In genomic region chr19:963401-964022, GRCh38 we compare ENCODE assay signal across 35 cellular contexts. TPM values are rescaled to one million over a fixed set of nuclear protein-coding genes. Genes with fewer than 3 reads are reported as not detected.
DNase-seq lines count a peak whose midpoint lies in the region; ATAC-seq, FAIRE-seq and TF ChIP-seq lines count a peak whose summit lies in the region.
"Had no signal": no experiment of that assay in that cellular context is flagged by ENCODE, and none has a peak within 500 bp of the region (broad histone marks: within the 10 kb centered on the region; RNA-seq: fewer than 3 reads in every experiment).

No MANE protein-coding gene starts in this region.

- POLR2A ChIA-PET in HepG2 (lab: Yijun Ruan, JAX) = no interaction called here
- POLR2A ChIA-PET in WTC11 (lab: Charles Lee) = interaction anchor here (0.6 kb wide), 1 partner anchor 272 kb away, joined by 7 read pairs; no protein-coding TSS in a partner anchor

- H4K8ac ChIP-seq in mesendoderm (ENCODE audit: low read depth, low read length) = no peak overlapping the region

- 0 out of 2 replicates have a peak overlapping the region, but pooled peaks have one; percentile 51 for H3K27ac Mint-ChIP-seq in WTC11
- peak overlapping the region; percentile 56 for H3K27ac Mint-ChIP-seq in type B pancreatic cell
- no peak overlapping the region for H3K27ac Mint-ChIP-seq in stimulated activated memory B cell treated with anti-CD40 and anti-IgM and Interleukin-4, amounts not matched to agents 10 μg/mL and 1 μg/mL and 100 μg/mL, for 72 hours
- H3K27ac Mint-ChIP-seq: activated B cell treated with CpG ODN at 0.5 μM for 24 hours; dendritic cell treated with granulocyte-macrophage colony-stimulating factor and Interleukin-4, amounts not matched to agents 40 ng/mL and 50 ng/mL, for 4 days; stimulated activated naive CD8-positive, alpha-beta T cell treated with anti-CD3 and anti-CD28 coated beads, Interleukin-15, Interleukin-2, amounts not matched to agents 100 ng/mL and 50 ng/mL, for 24 hours had no signal

- ATAC-seq in HepG2 = no peak
- ATAC-seq in right lobe of liver = no peak
- peak; percentile 69 for ATAC-seq in WTC11
- ATAC-seq in stimulated activated memory B cell treated with anti-CD40 and anti-IgM and Interleukin-4, amounts not matched to agents 10 μg/mL and 1 μg/mL and 100 μg/mL, for 72 hours = no peak
- ATAC-seq: body of pancreas, Panc1 had no signal

- H3K27me3 ChIP-seq in HepG2 (ENCODE audit: control insufficient read depth in 1 of 2, insufficient read depth in 2 of 2, low read length in 2 of 2) (no peaks in the 10 kb centered on the region), right lobe of liver (no peaks in the 10 kb centered on the region), mesendoderm (ENCODE audit: insufficient read depth, low read length, poor library complexity) (no peaks in the 10 kb centered on the region)
- H3K27me3 ChIP-seq: body of pancreas, spleen, testis, vagina had no signal

- H3K9ac ChIP-seq in HepG2 (ENCODE audit: insufficient read depth, low read depth, low read length) (no peak overlapping the region), mesendoderm (ENCODE audit: low read length) (no peak overlapping the region)
- H3K9ac ChIP-seq: KMS-11, parathyroid adenoma had no signal

- peaks cover 32% of the 10 kb centered on the region for H3K79me2 ChIP-seq in HepG2 (ENCODE audit: insufficient read depth, low read length)
- peaks cover 4% of the 10 kb centered on the region for H3K79me2 ChIP-seq in mesendoderm (ENCODE audit: control insufficient read depth, insufficient read depth, low read length)

- no peak overlapping the region for H2BK120ac ChIP-seq in mesendoderm (ENCODE audit: low read depth, low read length)

- H3K4ac ChIP-seq in mesendoderm (ENCODE audit: low read depth, low read length) = no peak overlapping the region

- peaks cover 26 to 65% of the 10 kb centered on the region in 2 experiments; a peak in 4 of 5 replicates for H3K36me3 ChIP-seq in HepG2 (replicated peaks in 1 of 2; ENCODE audit: control insufficient read depth in 1 of 2, insufficient read depth in 2 of 2, low read length in 2 of 2)
- H3K36me3 ChIP-seq in right lobe of liver = peaks cover 0 to 6% (median 0%) of the 10 kb centered on the region in 4 donors
- peaks cover 17% of the 10 kb centered on the region for H3K36me3 ChIP-seq in mesendoderm (ENCODE audit: control insufficient read depth, insufficient read depth, low read length)

- in situ Hi-C loops in HepG2 (cut with HindIII; ENCODE audit: extremely low pct_ligation_motif_present, low pct_unique_long_range_greater_than_20kb) = loop anchor here (5.0 kb wide), 1 partner anchor 36 kb away; the partner anchor contains the start of gene ARID3A

- H2AK5ac ChIP-seq in mesendoderm (ENCODE audit: low read length) = no peak overlapping the region

- DNase-seq in HepG2 (ENCODE audit: low spot score) (no peak), right lobe of liver (no peak), WTC11 (ENCODE audit: low spot score) (no peak), mesendoderm (peak; percentile 66), type B pancreatic cell (ENCODE audit: extremely low spot score, unreplicated experiment) (no peak), amygdala (lab: John Stamatoyannopoulos, UW) (no peak)
- no peak for DNase-seq in activated CD4-positive, alpha-beta T cell treated with anti-CD3 and anti-CD28 coated beads, Interleukin-2, amount 50 U/mL, for 48 hours
- DNase-seq: activated B cell treated with CpG ODN at 0.5 μM for 24 hours; activated CD4-positive, alpha-beta T cell treated with anti-CD3 and anti-CD28 coated beads, Interleukin-2, amount 50 U/mL, for 1 hour; activated gamma-delta T cell treated with Interleukin-2 at 50 U/mL for 16 hours; activated T-cell treated with anti-CD3 and anti-CD28 coated beads, Interleukin-2, amount 50 U/mL, for 48 hours; body of pancreas; CD4-positive, CD25-positive, alpha-beta regulatory T cell; DMS79 treated with DMSO at 0.1 percent for 48 hours; erythroblast; GOT3; MM.1S; NCI-H1930; NCI-H2227 treated with DMSO at 0.1 percent for 48 hours; SHP77; spleen; stimulated activated CD4-positive, alpha-beta T cell treated with anti-CD3 and anti-CD28 coated beads, Interleukin-2, amount 100 ng/mL, for 24 hours; SW 1271; T1000; testis had no signal

- H3K36me3 Mint-ChIP-seq in WTC11 = peaks cover 54% of the 10 kb centered on the region
- peaks cover 22% of the 10 kb centered on the region for H3K36me3 Mint-ChIP-seq in type B pancreatic cell
- H3K36me3 Mint-ChIP-seq in stimulated activated memory B cell treated with anti-CD40 and anti-IgM and Interleukin-4, amounts not matched to agents 10 μg/mL and 1 μg/mL and 100 μg/mL, for 72 hours = peaks cover 78% of the 10 kb centered on the region

- WGBS in HepG2 (ENCODE audit: low lambda C conversion rate) = 96% methylated on average over 15 of the region's 16 CpGs
- WGBS in right lobe of liver (ENCODE audit: insufficient coverage, low coverage, low lambda C conversion rate, missing lambda C conversion rate) = 80% methylated on average over 1 of the region's 16 CpGs
- WGBS in mesendoderm (ENCODE audit: extremely low coverage, insufficient coverage, low lambda C conversion rate) = no CpG with 5 or more reads among the region's 16 CpGs

- H3K23ac ChIP-seq in mesendoderm (ENCODE audit: low read length) = no peak overlapping the region

- intact Hi-C loops in HepG2 (cut with micrococcal nuclease; ENCODE audit: unreplicated experiment) (no loop called here), right lobe of liver (cut with DNase I) (no loop called here)

- H3K9me3 ChIP-seq in HepG2 (ENCODE audit: low read length) (no peaks in the 10 kb centered on the region), right lobe of liver (no peaks in the 10 kb centered on the region)
- H3K9me3 ChIP-seq: body of pancreas, testis, vagina had no signal

- TF ChIP-seq POLR2A in HepG2 (IDR thresholded peaks at IDR 0.05; ENCODE audit: insufficient read depth in 1 of 2, low read depth in 2 of 2, low read length in 2 of 2) (no peak), right lobe of liver (IDR thresholded peaks at IDR 0.05) (no peak)

- H3K4me1 ChIP-seq in HepG2 (ENCODE audit: insufficient read depth, low read length) (peaks cover 48% of the 10 kb centered on the region), right lobe of liver (no peaks in the 10 kb centered on the region), mesendoderm (ENCODE audit: control insufficient read depth, low read depth, low read length) (no peaks in the 10 kb centered on the region)
- H3K4me1 ChIP-seq: body of pancreas, parathyroid adenoma, spleen, testis, vagina had no signal

- no peak for TF ChIP-seq EP300 in HepG2 (IDR thresholded peaks at IDR 0.05; ENCODE audit: low read depth in 2 of 2, low read length in 2 of 2)
- TF ChIP-seq EP300 in HepG2 (CRISPR knock-in tag; IDR thresholded peaks at IDR 0.05; ENCODE audit: borderline replicate concordance) = no peak

- peaks cover 14% of the 10 kb centered on the region for H3K4me1 Mint-ChIP-seq in WTC11
- H3K4me1 Mint-ChIP-seq in type B pancreatic cell (ENCODE audit: unreplicated experiment) = peaks cover 17% of the 10 kb centered on the region
- peaks cover 5% of the 10 kb centered on the region for H3K4me1 Mint-ChIP-seq in stimulated activated memory B cell treated with anti-CD40 and anti-IgM and Interleukin-4, amounts not matched to agents 10 μg/mL and 1 μg/mL and 100 μg/mL, for 72 hours

- no peak overlapping the region for H2AFZ ChIP-seq in HepG2 (ENCODE audit: low read length)
- H2AFZ ChIP-seq: parathyroid adenoma had no signal

- no peak overlapping the region for H3K18ac ChIP-seq in mesendoderm (ENCODE audit: low read length)

- no TSS peak for BruUV-seq in HepG2 (replicated peaks; lab: Mats Ljungman, UMichigan)

- FAIRE-seq in HepG2 (lab: Jason Lieb, UNC) = no peak

- H3K27me3 Mint-ChIP-seq in WTC11 (ENCODE audit: low read depth) = no peaks in the 10 kb centered on the region
- no peaks in the 10 kb centered on the region for H3K27me3 Mint-ChIP-seq in type B pancreatic cell
- H3K27me3 Mint-ChIP-seq in stimulated activated memory B cell treated with anti-CD40 and anti-IgM and Interleukin-4, amounts not matched to agents 10 μg/mL and 1 μg/mL and 100 μg/mL, for 72 hours = no peaks in the 10 kb centered on the region
- H3K27me3 Mint-ChIP-seq: activated B cell treated with CpG ODN at 0.5 μM for 24 hours; CD4-positive, CD25-positive, alpha-beta regulatory T cell; dendritic cell treated with granulocyte-macrophage colony-stimulating factor and Interleukin-4, amounts not matched to agents 40 ng/mL and 50 ng/mL, for 4 days; stimulated activated naive CD8-positive, alpha-beta T cell treated with anti-CD3 and anti-CD28 coated beads, Interleukin-15, Interleukin-2, amounts not matched to agents 100 ng/mL and 50 ng/mL, for 24 hours had no signal

- no peak overlapping the region for H3K4me3 ChIP-seq in HepG2 (replicated peaks in 1 of 3; ENCODE audit: insufficient read depth in 1 of 3, low read depth in 2 of 3, low read length in 3 of 3)
- H3K4me3 ChIP-seq in right lobe of liver = no peak overlapping the region
- H3K4me3 ChIP-seq in mesendoderm (ENCODE audit: low read length) = no peak overlapping the region
- H3K4me3 ChIP-seq: body of pancreas, spleen, testis, vagina had no signal

- peaks cover 8% of the 10 kb centered on the region for H3K79me1 ChIP-seq in mesendoderm (ENCODE audit: low read length)

- H3K56ac ChIP-seq in mesendoderm (ENCODE audit: low read length) = no peak overlapping the region

- H4K20me1 ChIP-seq in HepG2 (ENCODE audit: insufficient read depth, low read length) = no peaks in the 10 kb centered on the region

- CTCF ChIA-PET in HepG2 (lab: Yijun Ruan, JAX; ENCODE audit: low intra/inter-chr PET ratio, low total read pairs) (no interaction called here), WTC11 (lab: Charles Lee) (no interaction called here)

- no peak overlapping the region for H4K5ac ChIP-seq in mesendoderm (ENCODE audit: low read length)

- TF ChIP-seq RAD21 in HepG2 (CRISPR knock-in tag; IDR thresholded peaks at IDR 0.05) = no peak

- H2BK15ac ChIP-seq in mesendoderm (replicated peaks; ENCODE audit: low read depth) = no peak overlapping the region

- H3K27ac ChIP-seq in HepG2 (ENCODE audit: extremely low read length, insufficient read depth, low read length) (peak overlapping the region; percentile 38), right lobe of liver (no peak overlapping the region), mesendoderm (ENCODE audit: low read depth, low read length) (no peak overlapping the region)
- H3K27ac ChIP-seq: body of pancreas, KMS-11, parathyroid adenoma, spleen, testis, vagina had no signal

- H3K4me2 ChIP-seq in HepG2 (ENCODE audit: low read depth, low read length) (no peak overlapping the region), mesendoderm (ENCODE audit: low read length) (no peak overlapping the region)
- H3K4me2 ChIP-seq: KMS-11 had no signal

- no peak overlapping the region for H2BK5ac ChIP-seq in mesendoderm (ENCODE audit: low read length)

- H3K4me3 Mint-ChIP-seq in WTC11 (no peak overlapping the region), type B pancreatic cell (peak overlapping the region; percentile 51)
- no peak overlapping the region for H3K4me3 Mint-ChIP-seq in stimulated activated memory B cell treated with anti-CD40 and anti-IgM and Interleukin-4, amounts not matched to agents 10 μg/mL and 1 μg/mL and 100 μg/mL, for 72 hours
- H3K4me3 Mint-ChIP-seq: activated B cell treated with CpG ODN at 0.5 μM for 24 hours; CD4-positive, CD25-positive, alpha-beta regulatory T cell; dendritic cell treated with granulocyte-macrophage colony-stimulating factor and Interleukin-4, amounts not matched to agents 40 ng/mL and 50 ng/mL, for 4 days; neural crest cell; stimulated activated naive CD8-positive, alpha-beta T cell treated with anti-CD3 and anti-CD28 coated beads, Interleukin-15, Interleukin-2, amounts not matched to agents 100 ng/mL and 50 ng/mL, for 24 hours had no signal

- no peak for TF ChIP-seq CTCF in HepG2 (CRISPR knock-in tag; IDR thresholded peaks at IDR 0.05)
- TF ChIP-seq CTCF in right lobe of liver (IDR thresholded peaks at IDR 0.05) = no peak
- TF ChIP-seq CTCF in WTC11 (IDR thresholded peaks at IDR 0.05) = no peak
- no peak for TF ChIP-seq CTCF in type B pancreatic cell (conservative IDR thresholded peaks at IDR 0.05)

- H3K9me3 Mint-ChIP-seq in WTC11 (peaks cover 16% of the 10 kb centered on the region), type B pancreatic cell (no peaks in the 10 kb centered on the region)
- H3K9me3 Mint-ChIP-seq in stimulated activated memory B cell treated with anti-CD40 and anti-IgM and Interleukin-4, amounts not matched to agents 10 μg/mL and 1 μg/mL and 100 μg/mL, for 72 hours = no peaks in the 10 kb centered on the region
- H3K9me3 Mint-ChIP-seq: activated B cell treated with CpG ODN at 0.5 μM for 24 hours; CD4-positive, CD25-positive, alpha-beta regulatory T cell; dendritic cell treated with granulocyte-macrophage colony-stimulating factor and Interleukin-4, amounts not matched to agents 40 ng/mL and 50 ng/mL, for 4 days; neural crest cell; stimulated activated naive CD8-positive, alpha-beta T cell treated with anti-CD3 and anti-CD28 coated beads, Interleukin-15, Interleukin-2, amounts not matched to agents 100 ng/mL and 50 ng/mL, for 24 hours had no signal

RNA-seq across cellular contexts. Expression of gene WDR18, which starts 20.6 kb away (rescaled TPM):
- 47.6 and 49.7 TPM in 2 replicates for total RNA-seq in HepG2 (2016; rRNA removed; fragmentation: Illumina TruSeq; extraction: Trizol)
- total RNA-seq in HepG2 (2016; cell fraction: cytosol; rRNA removed; fragmentation: Illumina TruSeq; extraction: Trizol; ENCODE audit: low read depth) = 26.1 and 29.1 TPM in 2 replicates
- 48.0 and 48.9 TPM in 2 replicates for total RNA-seq in HepG2 (2016; cell fraction: insoluble cytoplasmic fraction; rRNA removed; fragmentation: Illumina TruSeq; extraction: Trizol)
- total RNA-seq in HepG2 (2016; cell fraction: membrane; rRNA removed; fragmentation: Illumina TruSeq; extraction: Trizol) = 31.0 and 31.9 TPM in 2 replicates
- 29.6 and 30.6 TPM in 2 replicates for total RNA-seq in HepG2 (2016; cell fraction: nucleus; rRNA removed; fragmentation: Illumina TruSeq; extraction: Trizol)
- polyA plus RNA-seq in HepG2 (2011; rRNA removed) = 36.4 and 44.6 TPM in 2 replicates
- polyA plus RNA-seq in HepG2 (2011; cell fraction: cytosol; rRNA removed) = 25.5 and 56.5 TPM in 2 replicates
- polyA plus RNA-seq in HepG2 (2011; cell fraction: nucleus; rRNA removed) = 182 and 212 TPM in 2 replicates
- polyA plus RNA-seq in HepG2 (2012) = 32.8 and 36.1 TPM in 2 replicates
- polyA plus RNA-seq in HepG2 (2016; cell fraction: cytosol; fragmentation: Illumina TruSeq; extraction: Trizol; ENCODE audit: low read depth) = 33.6 and 34.5 TPM in 2 replicates
- 54.6 and 65.2 TPM in 2 replicates for polyA plus RNA-seq in HepG2 (2016; cell fraction: insoluble cytoplasmic fraction; fragmentation: Illumina TruSeq; extraction: Trizol; ENCODE audit: low read depth)
- polyA plus RNA-seq in HepG2 (2016; cell fraction: membrane; fragmentation: Illumina TruSeq; extraction: Trizol; ENCODE audit: low read depth) = 27.0 and 27.2 TPM in 2 replicates
- 69.0 and 72.3 TPM in 2 replicates for polyA plus RNA-seq in HepG2 (2016; cell fraction: nucleus; fragmentation: Illumina TruSeq; extraction: Trizol; ENCODE audit: insufficient read depth, low read depth)
- 59.9 and 104 TPM in 2 replicates for polyA minus RNA-seq in HepG2 (2011; rRNA and poly(A)+ RNA removed; ENCODE audit: low replicate concordance)
- 40.3 and 49.5 TPM in 2 replicates for polyA minus RNA-seq in HepG2 (2011; cell fraction: cytosol; rRNA and poly(A)+ RNA removed)
- polyA minus RNA-seq in HepG2 (2011; cell fraction: nucleus; rRNA and poly(A)+ RNA removed) = 29.6 and 30.8 TPM in 2 replicates
- total RNA-seq in right lobe of liver = 10 to 100 TPM; 19.0 to 56.2 (median 29.7) TPM
- 140 to 147 TPM (median 146 TPM) in 3 replicates for total RNA-seq in WTC11 (2021)
- polyA plus RNA-seq in mesendoderm (2013, experiment 1 of 2) = 61.9 TPM
- polyA plus RNA-seq in mesendoderm (2013, experiment 2 of 2) = 58.1 TPM
- 59.5 and 65.4 TPM in 2 replicates for total RNA-seq in type B pancreatic cell (ENCODE audit: low replicate concordance)

RNA-seq across cellular contexts. Expression of gene GRIN3B, which starts 36.7 kb away (rescaled TPM):
- total RNA-seq in HepG2 (2016; rRNA removed; fragmentation: Illumina TruSeq; extraction: Trizol) = 0.07 TPM in 1 of 2 replicates, not detected in the other
- not detected in 2 replicates for total RNA-seq in HepG2 (2016; cell fraction: cytosol; rRNA removed; fragmentation: Illumina TruSeq; extraction: Trizol; ENCODE audit: low read depth)
- 0.17 TPM in 1 of 2 replicates, not detected in the other for total RNA-seq in HepG2 (2016; cell fraction: insoluble cytoplasmic fraction; rRNA removed; fragmentation: Illumina TruSeq; extraction: Trizol)
- not detected in 2 replicates for total RNA-seq in HepG2 (2016; cell fraction: membrane; rRNA removed; fragmentation: Illumina TruSeq; extraction: Trizol)
- 0.28 TPM in 1 of 2 replicates, not detected in the other for total RNA-seq in HepG2 (2016; cell fraction: nucleus; rRNA removed; fragmentation: Illumina TruSeq; extraction: Trizol)
- polyA plus RNA-seq in HepG2 (2011; rRNA removed) = 0.20 and 0.34 TPM in 2 replicates
- polyA plus RNA-seq in HepG2 (2011; cell fraction: cytosol; rRNA removed) = 0.15 and 0.47 TPM in 2 replicates
- 2.8 and 7.1 TPM in 2 replicates for polyA plus RNA-seq in HepG2 (2011; cell fraction: nucleus; rRNA removed)
- polyA plus RNA-seq in HepG2 (2012) = 0.23 and 0.28 TPM in 2 replicates
- polyA plus RNA-seq in HepG2 (2016; cell fraction: cytosol; fragmentation: Illumina TruSeq; extraction: Trizol; ENCODE audit: low read depth) = not detected in 2 replicates
- polyA plus RNA-seq in HepG2 (2016; cell fraction: insoluble cytoplasmic fraction; fragmentation: Illumina TruSeq; extraction: Trizol; ENCODE audit: low read depth) = not detected in 2 replicates
- not detected in 2 replicates for polyA plus RNA-seq in HepG2 (2016; cell fraction: membrane; fragmentation: Illumina TruSeq; extraction: Trizol; ENCODE audit: low read depth)
- polyA plus RNA-seq in HepG2 (2016; cell fraction: nucleus; fragmentation: Illumina TruSeq; extraction: Trizol; ENCODE audit: insufficient read depth, low read depth) = 0.27 and 0.38 TPM in 2 replicates
- 0.42 TPM in 1 of 2 replicates, not detected in the other for polyA minus RNA-seq in HepG2 (2011; rRNA and poly(A)+ RNA removed; ENCODE audit: low replicate concordance)
- polyA minus RNA-seq in HepG2 (2011; cell fraction: cytosol; rRNA and poly(A)+ RNA removed) = not detected in 2 replicates
- 0.13 and 0.37 TPM in 2 replicates for polyA minus RNA-seq in HepG2 (2011; cell fraction: nucleus; rRNA and poly(A)+ RNA removed)
- total RNA-seq in right lobe of liver = under 1 TPM in 1 of 6 experiments, not detected in 5; 0.06 TPM
- 1.9 to 2.5 TPM (median 2.4 TPM) in 3 replicates for total RNA-seq in WTC11 (2021)
- polyA plus RNA-seq in mesendoderm (2013, experiment 1 of 2) = 0.06 TPM
- polyA plus RNA-seq in mesendoderm (2013, experiment 2 of 2) = 0.10 TPM
- total RNA-seq in type B pancreatic cell (ENCODE audit: low replicate concordance) = 0.65 and 1.00 TPM in 2 replicates
- total RNA-seq: A172; CD4-positive, CD25-positive, alpha-beta regulatory T cell; vagina had no signal
- polyA plus RNA-seq: CD4-positive, CD25-positive, alpha-beta regulatory T cell; spleen had no signal

RNA-seq across cellular contexts. Expression of gene ARID3A, which starts 37.7 kb away (rescaled TPM):
- 53.8 and 71.3 TPM in 2 replicates for total RNA-seq in HepG2 (2016; rRNA removed; fragmentation: Illumina TruSeq; extraction: Trizol)
- 26.5 and 31.5 TPM in 2 replicates for total RNA-seq in HepG2 (2016; cell fraction: cytosol; rRNA removed; fragmentation: Illumina TruSeq; extraction: Trizol; ENCODE audit: low read depth)
- total RNA-seq in HepG2 (2016; cell fraction: insoluble cytoplasmic fraction; rRNA removed; fragmentation: Illumina TruSeq; extraction: Trizol) = 41.5 and 68.9 TPM in 2 replicates
- 56.8 and 62.2 TPM in 2 replicates for total RNA-seq in HepG2 (2016; cell fraction: membrane; rRNA removed; fragmentation: Illumina TruSeq; extraction: Trizol)
- total RNA-seq in HepG2 (2016; cell fraction: nucleus; rRNA removed; fragmentation: Illumina TruSeq; extraction: Trizol) = 35.6 and 47.1 TPM in 2 replicates
- 77.9 and 102 TPM in 2 replicates for polyA plus RNA-seq in HepG2 (2011; rRNA removed)
- 44.7 and 68.0 TPM in 2 replicates for polyA plus RNA-seq in HepG2 (2011; cell fraction: cytosol; rRNA removed)
- 150 and 160 TPM in 2 replicates for polyA plus RNA-seq in HepG2 (2011; cell fraction: nucleus; rRNA removed)
- 78.6 and 99.3 TPM in 2 replicates for polyA plus RNA-seq in HepG2 (2012)
- 31.0 and 31.3 TPM in 2 replicates for polyA plus RNA-seq in HepG2 (2016; cell fraction: cytosol; fragmentation: Illumina TruSeq; extraction: Trizol; ENCODE audit: low read depth)
- 58.1 and 70.4 TPM in 2 replicates for polyA plus RNA-seq in HepG2 (2016; cell fraction: insoluble cytoplasmic fraction; fragmentation: Illumina TruSeq; extraction: Trizol; ENCODE audit: low read depth)
- 47.1 and 58.2 TPM in 2 replicates for polyA plus RNA-seq in HepG2 (2016; cell fraction: membrane; fragmentation: Illumina TruSeq; extraction: Trizol; ENCODE audit: low read depth)
- polyA plus RNA-seq in HepG2 (2016; cell fraction: nucleus; fragmentation: Illumina TruSeq; extraction: Trizol; ENCODE audit: insufficient read depth, low read depth) = 76.0 and 89.6 TPM in 2 replicates
- polyA minus RNA-seq in HepG2 (2011; rRNA and poly(A)+ RNA removed; ENCODE audit: low replicate concordance) = 15.5 and 299 TPM in 2 replicates
- 163 and 199 TPM in 2 replicates for polyA minus RNA-seq in HepG2 (2011; cell fraction: cytosol; rRNA and poly(A)+ RNA removed)
- 48.5 and 77.1 TPM in 2 replicates for polyA minus RNA-seq in HepG2 (2011; cell fraction: nucleus; rRNA and poly(A)+ RNA removed)
- 1 to 10 TPM in 5 of 6 experiments, under 1 TPM in 1; 0.74 to 5.3 (median 1.9) TPM for total RNA-seq in right lobe of liver
- total RNA-seq in WTC11 (2021) = 102 to 116 TPM (median 113 TPM) in 3 replicates
- polyA plus RNA-seq in mesendoderm (2013, experiment 1 of 2) = 66.2 TPM
- polyA plus RNA-seq in mesendoderm (2013, experiment 2 of 2) = 69.1 TPM
- total RNA-seq in type B pancreatic cell (ENCODE audit: low replicate concordance) = 83.0 and 124 TPM in 2 replicates

RNA-seq across cellular contexts. Expression of gene KISS1R, which starts 46.4 kb away (rescaled TPM):
- 3.9 and 10.2 TPM in 2 replicates for total RNA-seq in HepG2 (2016; rRNA removed; fragmentation: Illumina TruSeq; extraction: Trizol)
- total RNA-seq in HepG2 (2016; cell fraction: cytosol; rRNA removed; fragmentation: Illumina TruSeq; extraction: Trizol; ENCODE audit: low read depth) = 4.7 and 5.1 TPM in 2 replicates
- total RNA-seq in HepG2 (2016; cell fraction: insoluble cytoplasmic fraction; rRNA removed; fragmentation: Illumina TruSeq; extraction: Trizol) = 3.2 and 9.6 TPM in 2 replicates
- 7.1 and 8.6 TPM in 2 replicates for total RNA-seq in HepG2 (2016; cell fraction: membrane; rRNA removed; fragmentation: Illumina TruSeq; extraction: Trizol)
- 8.2 and 8.4 TPM in 2 replicates for total RNA-seq in HepG2 (2016; cell fraction: nucleus; rRNA removed; fragmentation: Illumina TruSeq; extraction: Trizol)
- 1.1 and 1.5 TPM in 2 replicates for polyA plus RNA-seq in HepG2 (2011; rRNA removed)
- polyA plus RNA-seq in HepG2 (2011; cell fraction: cytosol; rRNA removed) = 1.6 and 3.0 TPM in 2 replicates
- polyA plus RNA-seq in HepG2 (2011; cell fraction: nucleus; rRNA removed) = 10.4 and 11.9 TPM in 2 replicates
- polyA plus RNA-seq in HepG2 (2012) = 2.8 and 4.0 TPM in 2 replicates
- 3.6 and 4.4 TPM in 2 replicates for polyA plus RNA-seq in HepG2 (2016; cell fraction: cytosol; fragmentation: Illumina TruSeq; extraction: Trizol; ENCODE audit: low read depth)
- 4.2 and 5.9 TPM in 2 replicates for polyA plus RNA-seq in HepG2 (2016; cell fraction: insoluble cytoplasmic fraction; fragmentation: Illumina TruSeq; extraction: Trizol; ENCODE audit: low read depth)
- polyA plus RNA-seq in HepG2 (2016; cell fraction: membrane; fragmentation: Illumina TruSeq; extraction: Trizol; ENCODE audit: low read depth) = 4.5 and 6.0 TPM in 2 replicates
- 15.3 and 19.1 TPM in 2 replicates for polyA plus RNA-seq in HepG2 (2016; cell fraction: nucleus; fragmentation: Illumina TruSeq; extraction: Trizol; ENCODE audit: insufficient read depth, low read depth)
- polyA minus RNA-seq in HepG2 (2011; rRNA and poly(A)+ RNA removed; ENCODE audit: low replicate concordance) = 5.9 TPM in 1 of 2 replicates, not detected in the other
- 2.4 and 3.7 TPM in 2 replicates for polyA minus RNA-seq in HepG2 (2011; cell fraction: cytosol; rRNA and poly(A)+ RNA removed)
- 0.50 and 0.77 TPM in 2 replicates for polyA minus RNA-seq in HepG2 (2011; cell fraction: nucleus; rRNA and poly(A)+ RNA removed)
- under 1 TPM in 1 of 6 experiments, not detected in 5; 0.47 TPM for total RNA-seq in right lobe of liver
- total RNA-seq in WTC11 (2021) = 2.9 to 4.4 TPM (median 3.6 TPM) in 3 replicates
- 0.10 TPM for polyA plus RNA-seq in mesendoderm (2013, experiment 1 of 2)
- polyA plus RNA-seq in mesendoderm (2013, experiment 2 of 2) = 0.15 TPM
- 1.2 and 2.2 TPM in 2 replicates for total RNA-seq in type B pancreatic cell (ENCODE audit: low replicate concordance)
- total RNA-seq: A172, lung microvascular endothelial cell, testis, vagina had no signal

RNA-seq across cellular contexts. Expression of gene R3HDM4, which starts 50.5 kb away (rescaled TPM):
- 21.8 and 26.2 TPM in 2 replicates for total RNA-seq in HepG2 (2016; rRNA removed; fragmentation: Illumina TruSeq; extraction: Trizol)
- 17.5 and 31.0 TPM in 2 replicates for total RNA-seq in HepG2 (2016; cell fraction: cytosol; rRNA removed; fragmentation: Illumina TruSeq; extraction: Trizol; ENCODE audit: low read depth)
- 22.0 and 24.7 TPM in 2 replicates for total RNA-seq in HepG2 (2016; cell fraction: insoluble cytoplasmic fraction; rRNA removed; fragmentation: Illumina TruSeq; extraction: Trizol)
- total RNA-seq in HepG2 (2016; cell fraction: membrane; rRNA removed; fragmentation: Illumina TruSeq; extraction: Trizol) = 29.7 and 34.2 TPM in 2 replicates
- 16.4 and 18.7 TPM in 2 replicates for total RNA-seq in HepG2 (2016; cell fraction: nucleus; rRNA removed; fragmentation: Illumina TruSeq; extraction: Trizol)
- 26.9 and 40.4 TPM in 2 replicates for polyA plus RNA-seq in HepG2 (2011; rRNA removed)
- 30.7 and 39.0 TPM in 2 replicates for polyA plus RNA-seq in HepG2 (2011; cell fraction: cytosol; rRNA removed)
- polyA plus RNA-seq in HepG2 (2011; cell fraction: nucleus; rRNA removed) = 57.8 and 68.0 TPM in 2 replicates
- 22.6 and 31.3 TPM in 2 replicates for polyA plus RNA-seq in HepG2 (2012)
- 24.5 and 25.3 TPM in 2 replicates for polyA plus RNA-seq in HepG2 (2016; cell fraction: cytosol; fragmentation: Illumina TruSeq; extraction: Trizol; ENCODE audit: low read depth)
- 39.3 and 43.4 TPM in 2 replicates for polyA plus RNA-seq in HepG2 (2016; cell fraction: insoluble cytoplasmic fraction; fragmentation: Illumina TruSeq; extraction: Trizol; ENCODE audit: low read depth)
- polyA plus RNA-seq in HepG2 (2016; cell fraction: membrane; fragmentation: Illumina TruSeq; extraction: Trizol; ENCODE audit: low read depth) = 44.4 and 45.0 TPM in 2 replicates
- polyA plus RNA-seq in HepG2 (2016; cell fraction: nucleus; fragmentation: Illumina TruSeq; extraction: Trizol; ENCODE audit: insufficient read depth, low read depth) = 58.7 and 76.5 TPM in 2 replicates
- polyA minus RNA-seq in HepG2 (2011; rRNA and poly(A)+ RNA removed; ENCODE audit: low replicate concordance) = 15.6 and 40.4 TPM in 2 replicates
- 11.7 and 15.6 TPM in 2 replicates for polyA minus RNA-seq in HepG2 (2011; cell fraction: cytosol; rRNA and poly(A)+ RNA removed)
- 8.1 and 9.8 TPM in 2 replicates for polyA minus RNA-seq in HepG2 (2011; cell fraction: nucleus; rRNA and poly(A)+ RNA removed)
- 10 to 100 TPM; 14.5 to 28.2 (median 20.5) TPM for total RNA-seq in right lobe of liver
- 85.5 to 99.5 TPM (median 88.3 TPM) in 3 replicates for total RNA-seq in WTC11 (2021)
- polyA plus RNA-seq in mesendoderm (2013, experiment 1 of 2) = 56.1 TPM
- 56.0 TPM for polyA plus RNA-seq in mesendoderm (2013, experiment 2 of 2)
- total RNA-seq in type B pancreatic cell (ENCODE audit: low replicate concordance) = 48.8 and 56.7 TPM in 2 replicates

Comparison
In these comparisons a context has a peak if more than half of its experiments do, and no peak if none do; other contexts are left out.
1. RNA of gene ARID3A, which starts 37.7 kb away (total RNA-seq): 102 to 116 TPM in WTC11, 83.0 to 124 TPM in type B pancreatic cell and 26.5 to 71.3 TPM in HepG2; 0.74 to 5.3 TPM in right lobe of liver; every median in the first group is over 4 times any median in the second.